In genomic region chr11:9759519-9760179, GRCh38 we compare ENCODE assay signal across 1 cellular context.
A peak's percentile ranks its signal among the peaks of the same experiment; 100 is the strongest.
TF ChIP-seq lines count a peak whose summit lies in the region.

No MANE protein-coding gene starts in this region.

TF ChIP-seq in K562, 482 proteins besides CTCF, POLR2A, EP300 and RAD21 (continued from another document):
- TF ChIP-seq, protein P1, sequence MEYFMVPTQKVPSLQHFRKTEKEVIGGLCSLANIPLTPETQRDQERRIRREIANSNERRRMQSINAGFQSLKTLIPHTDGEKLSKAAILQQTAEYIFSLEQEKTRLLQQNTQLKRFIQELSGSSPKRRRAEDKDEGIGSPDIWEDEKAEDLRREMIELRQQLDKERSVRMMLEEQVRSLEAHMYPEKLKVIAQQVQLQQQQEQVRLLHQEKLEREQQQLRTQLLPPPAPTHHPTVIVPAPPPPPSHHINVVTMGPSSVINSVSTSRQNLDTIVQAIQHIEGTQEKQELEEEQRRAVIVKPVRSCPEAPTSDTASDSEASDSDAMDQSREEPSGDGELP (CRISPR knock-in tag; IDR thresholded peaks at IDR 0.05; ENCODE audit: borderline replicate concordance), result peak; percentile 91
- TF ChIP-seq CREM (IDR thresholded peaks at IDR 0.05; ENCODE audit: low read depth) (peak; percentile 28; the same call in 1 of the 2 replicates), MAX (CRISPR knock-in tag; IDR thresholded peaks at IDR 0.05) (peak; percentile 87), MAFG (tag; conservative IDR thresholded peaks at IDR 0.05) (no peak), TCF3 (CRISPR knock-in tag; IDR thresholded peaks at IDR 0.05) (no peak), ZZZ3 (IDR thresholded peaks at IDR 0.05) (no peak), KDM1A (IDR thresholded peaks at IDR 0.05) (peak in 1 of 2 experiments; percentile 54; a peak in 1 of 4 replicates), ZC3H8 (IDR thresholded peaks at IDR 0.05) (no peak), ARID1B (IDR thresholded peaks at IDR 0.05) (peak; percentile 44), CHD2 (IDR thresholded peaks at IDR 0.05; ENCODE audit: low read depth, low read length) (no peak), ZNF449 (CRISPR knock-in tag; IDR thresholded peaks at IDR 0.05) (no peak), ATF7 (IDR thresholded peaks at IDR 0.05) (no peak), CBFA2T2 (conservative IDR thresholded peaks at IDR 0.05) (peak; percentile 57), TAF9B (IDR thresholded peaks at IDR 0.05; ENCODE audit: partially characterized antibody) (peak; percentile 44), JUN (IDR thresholded peaks at IDR 0.05; ENCODE audit: borderline replicate concordance, low read depth, low read length) (peak; percentile 74; the same call in 1 of the 2 replicates), JUN (CRISPR knock-in tag; IDR thresholded peaks at IDR 0.05; ENCODE audit: borderline replicate concordance) (no peak), FOXK1 (CRISPR knock-in tag; IDR thresholded peaks at IDR 0.05; ENCODE audit: borderline replicate concordance) (no peak), FOS (IDR thresholded peaks at IDR 0.05; ENCODE audit: extremely low read depth, insufficient read length) (peak; percentile 38), JUNB (CRISPR knock-in tag; conservative IDR thresholded peaks at IDR 0.05) (peak; percentile 64; the same call in 1 of the 2 replicates), SPI1 (IDR thresholded peaks at IDR 0.05; ENCODE audit: borderline replicate concordance, low read depth, low read length) (peak; percentile 47; the same call in 1 of the 2 replicates), TRIM24 (IDR thresholded peaks at IDR 0.05) (peak in 1 of 2 experiments; percentile 14; a peak in 1 of 4 replicates), NFE2 (IDR thresholded peaks at IDR 0.05; ENCODE audit: low read depth) (peak; percentile 62), JUND (IDR thresholded peaks at IDR 0.05; ENCODE audit: borderline replicate concordance, low read depth, low read length) (peak; percentile 70), JUND (tag; IDR thresholded peaks at IDR 0.05; ENCODE audit: borderline replicate concordance, low read depth, low read length) (peak; percentile 83; the same call in 2 of the 3 replicates), KLF10 (CRISPR knock-in tag; IDR thresholded peaks at IDR 0.05) (no peak)
